In genomic region chr10:10165415-10165814, GRCh38 we compare ENCODE assay signal across 11 cellular contexts.
DNase-seq lines count a peak whose midpoint lies in the region; ATAC-seq and TF ChIP-seq lines count a peak whose summit lies in the region.
"Had no signal": no experiment of that assay in that cellular context is flagged by ENCODE, and none has a peak within 500 bp of the region (broad histone marks: within the 10 kb centered on the region; RNA-seq: fewer than 3 reads in every experiment).

No MANE protein-coding gene starts in this region.

- peaks cover 2 to 9% of the 10 kb centered on the region in 2 donors for H3K9me3 Mint-ChIP-seq in effector memory CD8-positive, alpha-beta T cell

- H3F3A ChIP-seq in neural cell (ENCODE audit: insufficient read depth, low read length, poor library complexity, severe bottlenecking), result no peaks in the 10 kb centered on the region

- no peak overlapping the region for H3K4me3 Mint-ChIP-seq in effector memory CD8-positive, alpha-beta T cell
- H3K4me3 Mint-ChIP-seq: CD4-positive, alpha-beta memory T cell had no signal

- H4K20me1 ChIP-seq in neural cell (ENCODE audit: insufficient read depth), result no peaks in the 10 kb centered on the region

- no peaks in the 10 kb centered on the region for H3K36me3 ChIP-seq in HUES6 (ENCODE audit: control insufficient read depth, insufficient read depth, low read length)
- H3K36me3 ChIP-seq in iPS-18a (ENCODE audit: control insufficient read depth, low read depth, low read length), result no peaks in the 10 kb centered on the region
- H3K36me3 ChIP-seq in neural cell (ENCODE audit: insufficient read depth, low read length), result no peaks in the 10 kb centered on the region
- no peaks in the 10 kb centered on the region for H3K36me3 ChIP-seq in HAP-1 (replicated peaks)
- H3K36me3 ChIP-seq: BE2C had no signal

- no peak overlapping the region for H3K4me3 ChIP-seq in HUES6 (ENCODE audit: low read depth, low read length)
- peak overlapping the region; percentile 22 for H3K4me3 ChIP-seq in iPS-18a (ENCODE audit: low read length)
- no peak overlapping the region for H3K4me3 ChIP-seq in neural cell (ENCODE audit: low read length)
- no peak overlapping the region for H3K4me3 ChIP-seq in HAP-1
- H3K4me3 ChIP-seq: A549 had no signal

- H3K9ac ChIP-seq in HUES6 (ENCODE audit: low read length) (no peak overlapping the region), iPS-18a (ENCODE audit: low read length) (no peak overlapping the region), neural cell (ENCODE audit: low read length) (no peak overlapping the region)

- in situ Hi-C loops in HAP-1 (cut with MboI; ENCODE audit: low sequenced_read_pairs), result no loop called here

- H2AFZ ChIP-seq in neural cell (ENCODE audit: low read depth, low read length), result no peak overlapping the region

- no peak overlapping the region for H3K27ac Mint-ChIP-seq in effector memory CD8-positive, alpha-beta T cell
- H3K27ac Mint-ChIP-seq: CD4-positive, alpha-beta memory T cell had no signal

- H3K4me1 ChIP-seq in HUES6 (ENCODE audit: control insufficient read depth, insufficient read depth, low read length) (peaks cover 25% of the 10 kb centered on the region), iPS-18a (ENCODE audit: control insufficient read depth, low read depth, low read length) (peaks cover 38% of the 10 kb centered on the region), HAP-1 (no peaks in the 10 kb centered on the region)
- H3K4me1 ChIP-seq: A549, BE2C had no signal

- no peaks in the 10 kb centered on the region for H3K27me3 ChIP-seq in HUES6 (ENCODE audit: control insufficient read depth, insufficient read depth, low read length)
- no peaks in the 10 kb centered on the region for H3K27me3 ChIP-seq in iPS-18a (ENCODE audit: control insufficient read depth, insufficient read depth, low read length)
- no peaks in the 10 kb centered on the region for H3K27me3 ChIP-seq in neural cell (ENCODE audit: insufficient read depth, low read depth, low read length)
- no peaks in the 10 kb centered on the region for H3K27me3 ChIP-seq in HAP-1 (ENCODE audit: low read depth)
- H3K27me3 ChIP-seq: BE2C had no signal

- H3K36me3 Mint-ChIP-seq in effector memory CD8-positive, alpha-beta T cell (ENCODE audit: insufficient read depth), result no peaks in the 10 kb centered on the region
- H3K36me3 Mint-ChIP-seq: CD4-positive, alpha-beta memory T cell had no signal

- ATAC-seq in effector memory CD8-positive, alpha-beta T cell (replicated peaks), result no peak
- ATAC-seq: A549 had no signal

- H3K27me3 Mint-ChIP-seq in effector memory CD8-positive, alpha-beta T cell, result no peaks in the 10 kb centered on the region
- H3K27me3 Mint-ChIP-seq: CD4-positive, alpha-beta memory T cell had no signal

- TF ChIP-seq EP300 in neural cell (conservative IDR thresholded peaks at IDR 0.05; ENCODE audit: poor library complexity, severe bottlenecking), result peak; percentile 72

- TF ChIP-seq RAD21 in neural cell (conservative IDR thresholded peaks at IDR 0.05), result peak; percentile 46

- peaks cover 31% of the 10 kb centered on the region for H3K9me3 ChIP-seq in HUES6 (ENCODE audit: control insufficient read depth, insufficient read depth, low read depth, low read length)
- H3K9me3 ChIP-seq in iPS-18a (ENCODE audit: control insufficient read depth, low read depth, low read length), result peaks cover 2% of the 10 kb centered on the region
- no peaks in the 10 kb centered on the region for H3K9me3 ChIP-seq in neural cell (ENCODE audit: low read length)
- no peaks in the 10 kb centered on the region for H3K9me3 ChIP-seq in HAP-1
- H3K9me3 ChIP-seq: BE2C had no signal

- H3K79me2 ChIP-seq in neural cell (replicated peaks; ENCODE audit: insufficient read depth, low read length), result no peaks in the 10 kb centered on the region

- H3K9me2 ChIP-seq in neural cell (ENCODE audit: insufficient read depth, low read length), result no peaks in the 10 kb centered on the region

- DNase-seq in HAP-1 (ENCODE audit: low spot score in 2 of 2), result no peak
- DNase-seq in stimulated activated CD4-positive, alpha-beta T cell treated with anti-CD3 and anti-CD28 coated beads, Interleukin-2, amount 100 ng/mL, for 24 hours, result no peak
- no peak for DNase-seq in effector memory CD8-positive, alpha-beta T cell
- DNase-seq: BE2C; CD4-positive, alpha-beta memory T cell; DMS79 had no signal

- peak; percentile 32 for TF ChIP-seq CTCF in neural cell (IDR thresholded peaks at IDR 0.05; ENCODE audit: poor library complexity, severe bottlenecking)

- peak overlapping the region; percentile 38 for H3K4me2 ChIP-seq in neural cell (ENCODE audit: low read length)
- H3K4me2 ChIP-seq: A549 had no signal

- H3K27ac ChIP-seq in HUES6 (ENCODE audit: low read depth, low read length), result peak overlapping the region; percentile 54
- no peak overlapping the region for H3K27ac ChIP-seq in iPS-18a (ENCODE audit: low read length)
- H3K27ac ChIP-seq in neural cell (ENCODE audit: low read length), result peak overlapping the region; percentile 56
- H3K27ac ChIP-seq: A549, C4-2B had no signal

- no peaks in the 10 kb centered on the region for H3K4me1 Mint-ChIP-seq in effector memory CD8-positive, alpha-beta T cell (ENCODE audit: low read depth in 2 of 2)
- H3K4me1 Mint-ChIP-seq: CD4-positive, alpha-beta memory T cell had no signal

TF ChIP-seq in neural cell, 6 proteins besides CTCF, POLR2A, EP300 and RAD21:
- TF ChIP-seq POLR2AphosphoS5 (IDR thresholded peaks at IDR 0.05) (peak; percentile 69), TAF1 (IDR thresholded peaks at IDR 0.05; ENCODE audit: low read depth) (no peak), SMC3 (conservative IDR thresholded peaks at IDR 0.05; ENCODE audit: poor library complexity) (peak; percentile 32), MXI1 (conservative IDR thresholded peaks at IDR 0.05; ENCODE audit: poor library complexity, severe bottlenecking) (no peak), EZH2 (IDR thresholded peaks at IDR 0.05; ENCODE audit: borderline replicate concordance, insufficient read depth, low read length, poor library complexity, severe bottlenecking) (no peak)
- TF ChIP-seq, protein P1, sequence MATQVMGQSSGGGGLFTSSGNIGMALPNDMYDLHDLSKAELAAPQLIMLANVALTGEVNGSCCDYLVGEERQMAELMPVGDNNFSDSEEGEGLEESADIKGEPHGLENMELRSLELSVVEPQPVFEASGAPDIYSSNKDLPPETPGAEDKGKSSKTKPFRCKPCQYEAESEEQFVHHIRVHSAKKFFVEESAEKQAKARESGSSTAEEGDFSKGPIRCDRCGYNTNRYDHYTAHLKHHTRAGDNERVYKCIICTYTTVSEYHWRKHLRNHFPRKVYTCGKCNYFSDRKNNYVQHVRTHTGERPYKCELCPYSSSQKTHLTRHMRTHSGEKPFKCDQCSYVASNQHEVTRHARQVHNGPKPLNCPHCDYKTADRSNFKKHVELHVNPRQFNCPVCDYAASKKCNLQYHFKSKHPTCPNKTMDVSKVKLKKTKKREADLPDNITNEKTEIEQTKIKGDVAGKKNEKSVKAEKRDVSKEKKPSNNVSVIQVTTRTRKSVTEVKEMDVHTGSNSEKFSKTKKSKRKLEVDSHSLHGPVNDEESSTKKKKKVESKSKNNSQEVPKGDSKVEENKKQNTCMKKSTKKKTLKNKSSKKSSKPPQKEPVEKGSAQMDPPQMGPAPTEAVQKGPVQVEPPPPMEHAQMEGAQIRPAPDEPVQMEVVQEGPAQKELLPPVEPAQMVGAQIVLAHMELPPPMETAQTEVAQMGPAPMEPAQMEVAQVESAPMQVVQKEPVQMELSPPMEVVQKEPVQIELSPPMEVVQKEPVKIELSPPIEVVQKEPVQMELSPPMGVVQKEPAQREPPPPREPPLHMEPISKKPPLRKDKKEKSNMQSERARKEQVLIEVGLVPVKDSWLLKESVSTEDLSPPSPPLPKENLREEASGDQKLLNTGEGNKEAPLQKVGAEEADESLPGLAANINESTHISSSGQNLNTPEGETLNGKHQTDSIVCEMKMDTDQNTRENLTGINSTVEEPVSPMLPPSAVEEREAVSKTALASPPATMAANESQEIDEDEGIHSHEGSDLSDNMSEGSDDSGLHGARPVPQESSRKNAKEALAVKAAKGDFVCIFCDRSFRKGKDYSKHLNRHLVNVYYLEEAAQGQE (IDR thresholded peaks at IDR 0.05; ENCODE audit: borderline replicate concordance), result no peak
